In genomic region chr19:29967623-29968022, GRCh38 we compare ENCODE assay signal across 9 cellular contexts. TPM values are rescaled to one million over a fixed set of nuclear protein-coding genes. Genes with fewer than 3 reads are reported as not detected.
A peak's percentile ranks its signal among the peaks of the same experiment; 100 is the strongest.
DNase-seq lines count a peak whose midpoint lies in the region; FAIRE-seq and TF ChIP-seq lines count a peak whose summit lies in the region.
"Had no signal": no experiment of that assay in that cellular context is flagged by ENCODE, and none has a peak within 500 bp of the region (broad histone marks: within the 10 kb centered on the region; RNA-seq: fewer than 3 reads in every experiment).

No MANE protein-coding gene starts in this region.

- H4K20me1 ChIP-seq in astrocyte (ENCODE audit: insufficient read depth, low read length), result peaks cover 82% of the 10 kb centered on the region

- peaks cover 2% of the 10 kb centered on the region; the same call in 1 of the 2 replicates for H3K36me3 ChIP-seq in MG63
- H3K36me3 ChIP-seq in astrocyte (ENCODE audit: insufficient read depth, low read length), result no peaks in the 10 kb centered on the region

- H3K27me3 ChIP-seq in MG63 (no peaks in the 10 kb centered on the region), astrocyte (ENCODE audit: insufficient read depth, low read length) (no peaks in the 10 kb centered on the region)

- H2AFZ ChIP-seq in astrocyte (ENCODE audit: low read depth, low read length), result no peak overlapping the region

- no peak overlapping the region for H3K27ac Mint-ChIP-seq in astrocyte (ENCODE audit: unreplicated experiment)
- H3K27ac Mint-ChIP-seq: activated CD4-positive, alpha-beta T cell treated with anti-CD3 and anti-CD28 coated beads, Interleukin-2, amount 10 ng/mL, durations not matched to agents 24 days and 14 days had no signal

- no peak overlapping the region for H3K9ac ChIP-seq in astrocyte (ENCODE audit: low read length)

- DNase-seq in GM12891 (ENCODE audit: insufficient read length, low spot score) (no peak), MG63 (peak; percentile 39), astrocyte (ENCODE audit: low read depth) (peak; percentile 30), myocyte (ENCODE audit: low read depth) (peak; percentile 29), NCI-H146 treated with DMSO at 0.1 percent for 48 hours (lab: John Stamatoyannopoulos, UW; ENCODE audit: unreplicated experiment) (no peak), NCI-H1092 treated with DMSO at 0.1 percent for 48 hours (lab: John Stamatoyannopoulos, UW) (no peak), NCI-H1105 treated with DMSO at 0.1 percent for 48 hours (lab: John Stamatoyannopoulos, UW) (no peak)
- DNase-seq in activated CD4-positive, CD25-positive, alpha-beta regulatory T cell (lab: John Stamatoyannopoulos, UW), result no peak
- DNase-seq: activated CD4-positive, alpha-beta T cell treated with anti-CD3 and anti-CD28 coated beads, Interleukin-2, amount 10 ng/mL, durations not matched to agents 24 days and 14 days had no signal

- H3K4me3 ChIP-seq in MG63, result no peak overlapping the region
- H3K4me3 ChIP-seq in astrocyte (ENCODE audit: insufficient read depth, low read depth, low read length), result no peak overlapping the region

- TF ChIP-seq CTCF in astrocyte (IDR thresholded peaks at IDR 0.05; ENCODE audit: insufficient read depth, low read depth, low read length), result no peak

- peaks cover 22% of the 10 kb centered on the region for H3K4me1 ChIP-seq in astrocyte (ENCODE audit: insufficient read depth, low read length)

- no peak overlapping the region for H3K27ac ChIP-seq in astrocyte (ENCODE audit: low read depth, low read length)

- H3K36me3 Mint-ChIP-seq in astrocyte (ENCODE audit: low read depth, unreplicated experiment), result no peaks in the 10 kb centered on the region

- H3K9me3 ChIP-seq in MG63 (no peaks in the 10 kb centered on the region), astrocyte (ENCODE audit: insufficient read depth, low read depth, low read length) (no peaks in the 10 kb centered on the region)

- H3K4me3 Mint-ChIP-seq in astrocyte (ENCODE audit: unreplicated experiment), result no peak overlapping the region
- H3K4me3 Mint-ChIP-seq: activated CD4-positive, alpha-beta T cell treated with anti-CD3 and anti-CD28 coated beads, Interleukin-2, amount 10 ng/mL, durations not matched to agents 24 days and 14 days had no signal

- no peak for TF ChIP-seq POLR2A in GM12891 (IDR thresholded peaks at IDR 0.05; ENCODE audit: low read depth, low read length)

- no peaks in the 10 kb centered on the region for H3K9me3 Mint-ChIP-seq in astrocyte (ENCODE audit: unreplicated experiment)
- H3K9me3 Mint-ChIP-seq: activated CD4-positive, alpha-beta T cell treated with anti-CD3 and anti-CD28 coated beads, Interleukin-2, amount 10 ng/mL, durations not matched to agents 24 days and 14 days had no signal

- peaks cover 36% of the 10 kb centered on the region for H3K4me1 Mint-ChIP-seq in astrocyte (ENCODE audit: low read depth, unreplicated experiment)

- no peaks in the 10 kb centered on the region for H3K27me3 Mint-ChIP-seq in astrocyte (ENCODE audit: low read depth, unreplicated experiment)
- H3K27me3 Mint-ChIP-seq: activated CD4-positive, alpha-beta T cell treated with anti-CD3 and anti-CD28 coated beads, Interleukin-2, amount 10 ng/mL, durations not matched to agents 24 days and 14 days had no signal

- peak; percentile 71 for FAIRE-seq in GM12891 (lab: Jason Lieb, UNC)
- peak; percentile 43 for FAIRE-seq in astrocyte (lab: Jason Lieb, UNC)

- peaks cover 95% of the 10 kb centered on the region for H3K79me2 ChIP-seq in astrocyte (ENCODE audit: insufficient read depth, low read length)

- peak overlapping the region; percentile 1 for H3K4me2 ChIP-seq in astrocyte (ENCODE audit: low read length)

TF ChIP-seq in GM12891, 5 proteins besides CTCF, POLR2A, EP300 and RAD21:
- no peak for TF ChIP-seq SPI1 (IDR thresholded peaks at IDR 0.05; ENCODE audit: low read depth, low read length)
- TF ChIP-seq TAF1 (IDR thresholded peaks at IDR 0.05; ENCODE audit: low read depth, low read length), result no peak
- no peak for TF ChIP-seq POLR2AphosphoS5 (IDR thresholded peaks at IDR 0.05; ENCODE audit: low read depth, low read length)
- no peak for TF ChIP-seq POU2F2 (IDR thresholded peaks at IDR 0.05; ENCODE audit: low read depth, low read length)
- TF ChIP-seq PAX5 (IDR thresholded peaks at IDR 0.05; ENCODE audit: insufficient read depth, low read length, severe bottlenecking), result no peak

RNA-seq across cellular contexts. Expression of gene URI1, which starts 25.6 kb away (rescaled TPM):
- polyA plus RNA-seq in GM12891 (2012; ENCODE audit: low read depth, missing spikeins), result 45.5 TPM
- total RNA-seq in MG63 (2014; rRNA removed; shearing (Covaris generic); ENCODE audit: low replicate concordance), result 95.5 and 133 TPM in 2 replicates
- total RNA-seq in astrocyte, result 61.0 and 61.4 TPM in 2 replicates
- total RNA-seq in myocyte, result 67.7 and 69.2 TPM in 2 replicates
- 43.1 TPM for polyA plus RNA-seq in myocyte (2012)

Comparison
In these comparisons a context has a peak if more than half of its experiments do, and no peak if none do; other contexts are left out.
1. DNase-seq: peak in MG63 (single experiment), astrocyte (single experiment) and myocyte (single experiment); none in GM12891 (single experiment), NCI-H146 treated with DMSO at 0.1 percent for 48 hours (single experiment), NCI-H1092 treated with DMSO at 0.1 percent for 48 hours (single experiment), activated CD4-positive, CD25-positive, alpha-beta regulatory T cell (0 of 4) and NCI-H1105 treated with DMSO at 0.1 percent for 48 hours (single experiment).